Comparison of ENCODE assay signal across 16 cellular contexts in genomic region chr20:36405255-36405654, GRCh38.
"Had no signal": no experiment of that assay in that cellular context is flagged by ENCODE, and none has a peak within 500 bp of the region (broad histone marks: within the 10 kb centered on the region; RNA-seq: fewer than 3 reads in every experiment).

No MANE protein-coding gene starts in this region.

- H3K4me1 ChIP-seq: sigmoid colon, spleen, tibial artery, uterus had no signal

- H3K36me3 ChIP-seq: sigmoid colon, spleen, tibial artery, uterus had no signal

- H3K27me3 ChIP-seq: dorsolateral prefrontal cortex had no signal

- H3K4me3 Mint-ChIP-seq: activated naive CD4-positive, alpha-beta T cell treated with anti-CD3 and anti-CD28 coated beads, Interleukin-2, amount 50 U/mL, for 24 hours; natural killer cell treated with Interleukin-12 subunit alpha and Interleukin-12 subunit beta and Interleukin-15 and Interleukin-18, amount 100 ng/mL, for 72 hours; stimulated activated memory B cell treated with anti-CD40 and anti-IgM and Interleukin-4, amounts not matched to agents 10 μg/mL and 1 μg/mL and 100 μg/mL, for 72 hours; T-helper 1 cell treated with Interleukin-12 subunit alpha and Interleukin-12 subunit beta and Interleukin-4 antibody, amounts not matched to agents 30 μg/mL and 1 μg/mL, for 36 hours had no signal

- H3K4me3 ChIP-seq: dorsolateral prefrontal cortex, sigmoid colon, spleen, tibial artery, uterus had no signal

- H3K27ac ChIP-seq: dorsolateral prefrontal cortex, sigmoid colon, spleen, tibial artery, uterus, VCaP had no signal

- H3K9me3 Mint-ChIP-seq: activated naive CD4-positive, alpha-beta T cell treated with anti-CD3 and anti-CD28 coated beads, Interleukin-2, amount 50 U/mL, for 24 hours; natural killer cell treated with Interleukin-12 subunit alpha and Interleukin-12 subunit beta and Interleukin-15 and Interleukin-18, amount 100 ng/mL, for 72 hours; T-helper 1 cell treated with Interleukin-12 subunit alpha and Interleukin-12 subunit beta and Interleukin-4 antibody, amounts not matched to agents 30 μg/mL and 1 μg/mL, for 36 hours had no signal

- H3K27ac Mint-ChIP-seq: activated naive CD4-positive, alpha-beta T cell treated with anti-CD3 and anti-CD28 coated beads, Interleukin-2, amount 50 U/mL, for 24 hours; natural killer cell treated with Interleukin-12 subunit alpha and Interleukin-12 subunit beta and Interleukin-15 and Interleukin-18, amount 100 ng/mL, for 72 hours; stimulated activated memory B cell treated with anti-CD40 and anti-IgM and Interleukin-4, amounts not matched to agents 10 μg/mL and 1 μg/mL and 100 μg/mL, for 72 hours; T-helper 1 cell treated with Interleukin-12 subunit alpha and Interleukin-12 subunit beta and Interleukin-4 antibody, amounts not matched to agents 30 μg/mL and 1 μg/mL, for 36 hours had no signal

- H3K36me3 Mint-ChIP-seq: activated naive CD4-positive, alpha-beta T cell treated with anti-CD3 and anti-CD28 coated beads, Interleukin-2, amount 50 U/mL, for 24 hours; natural killer cell treated with Interleukin-12 subunit alpha and Interleukin-12 subunit beta and Interleukin-15 and Interleukin-18, amount 100 ng/mL, for 72 hours; stimulated activated memory B cell treated with anti-CD40 and anti-IgM and Interleukin-4, amounts not matched to agents 10 μg/mL and 1 μg/mL and 100 μg/mL, for 72 hours had no signal

- H3K4me1 Mint-ChIP-seq: activated naive CD4-positive, alpha-beta T cell treated with anti-CD3 and anti-CD28 coated beads, Interleukin-2, amount 50 U/mL, for 24 hours had no signal

- ATAC-seq: stimulated activated memory B cell treated with anti-CD40 and anti-IgM and Interleukin-4, amounts not matched to agents 10 μg/mL and 1 μg/mL and 100 μg/mL, for 72 hours had no signal

- H3K9me3 ChIP-seq: sigmoid colon, spleen, uterus had no signal

- FAIRE-seq: colon had no signal

- DNase-seq: activated CD4-positive, alpha-beta T cell treated with anti-CD3 and anti-CD28 coated beads for 1 hour; activated gamma-delta T cell; mesendoderm; sigmoid colon; spleen; stimulated activated CD4-positive, alpha-beta T cell treated with anti-CD3 and anti-CD28 coated beads, Interleukin-4, amount 100 ng/mL, for 4 hours; substantia nigra; tibial artery; uterus had no signal
